ENCODE assay signal across 1 cellular context in genomic region chr2:120938132-120938771, GRCh38.
TF ChIP-seq lines count a peak whose summit lies in the region.

No MANE protein-coding gene starts in this region.

TF ChIP-seq in SK-N-SH treated with all-trans-retinoic acid at 6 μM for 48 hours, 23 proteins besides CTCF, POLR2A, EP300 and RAD21 (continued from another document):
- TF ChIP-seq, protein P1, sequence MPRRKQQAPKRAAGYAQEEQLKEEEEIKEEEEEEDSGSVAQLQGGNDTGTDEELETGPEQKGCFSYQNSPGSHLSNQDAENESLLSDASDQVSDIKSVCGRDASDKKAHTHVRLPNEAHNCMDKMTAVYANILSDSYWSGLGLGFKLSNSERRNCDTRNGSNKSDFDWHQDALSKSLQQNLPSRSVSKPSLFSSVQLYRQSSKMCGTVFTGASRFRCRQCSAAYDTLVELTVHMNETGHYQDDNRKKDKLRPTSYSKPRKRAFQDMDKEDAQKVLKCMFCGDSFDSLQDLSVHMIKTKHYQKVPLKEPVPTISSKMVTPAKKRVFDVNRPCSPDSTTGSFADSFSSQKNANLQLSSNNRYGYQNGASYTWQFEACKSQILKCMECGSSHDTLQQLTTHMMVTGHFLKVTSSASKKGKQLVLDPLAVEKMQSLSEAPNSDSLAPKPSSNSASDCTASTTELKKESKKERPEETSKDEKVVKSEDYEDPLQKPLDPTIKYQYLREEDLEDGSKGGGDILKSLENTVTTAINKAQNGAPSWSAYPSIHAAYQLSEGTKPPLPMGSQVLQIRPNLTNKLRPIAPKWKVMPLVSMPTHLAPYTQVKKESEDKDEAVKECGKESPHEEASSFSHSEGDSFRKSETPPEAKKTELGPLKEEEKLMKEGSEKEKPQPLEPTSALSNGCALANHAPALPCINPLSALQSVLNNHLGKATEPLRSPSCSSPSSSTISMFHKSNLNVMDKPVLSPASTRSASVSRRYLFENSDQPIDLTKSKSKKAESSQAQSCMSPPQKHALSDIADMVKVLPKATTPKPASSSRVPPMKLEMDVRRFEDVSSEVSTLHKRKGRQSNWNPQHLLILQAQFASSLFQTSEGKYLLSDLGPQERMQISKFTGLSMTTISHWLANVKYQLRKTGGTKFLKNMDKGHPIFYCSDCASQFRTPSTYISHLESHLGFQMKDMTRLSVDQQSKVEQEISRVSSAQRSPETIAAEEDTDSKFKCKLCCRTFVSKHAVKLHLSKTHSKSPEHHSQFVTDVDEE (CRISPR knock-in tag; IDR thresholded peaks at IDR 0.05), result peak; percentile 97
- TF ChIP-seq ISL1 (CRISPR knock-in tag; IDR thresholded peaks at IDR 0.05), result peak; percentile 63
- no peak for TF ChIP-seq GLIS3 (CRISPR knock-in tag; IDR thresholded peaks at IDR 0.05)
- TF ChIP-seq ZFP30 (CRISPR knock-in tag; IDR thresholded peaks at IDR 0.05), result no peak
- TF ChIP-seq ESRRG (CRISPR knock-in tag; IDR thresholded peaks at IDR 0.05), result no peak
- TF ChIP-seq ZNF8 (CRISPR knock-in tag; IDR thresholded peaks at IDR 0.05), result no peak
- TF ChIP-seq TCF4 (CRISPR knock-in tag; IDR thresholded peaks at IDR 0.05; ENCODE audit: borderline replicate concordance), result peak; percentile 91; the same call in 1 of the 2 replicates
TF ChIP-seq in SK-N-SH treated with all-trans-retinoic acid at 6 μM for 48 hours: peak in this region for 5.
